In genomic region chr9:25418974-25419373, GRCh38 we compare ENCODE assay signal across 23 cellular contexts.
"Had no signal": no experiment of that assay in that cellular context is flagged by ENCODE, and none has a peak within 500 bp of the region (broad histone marks: within the 10 kb centered on the region; RNA-seq: fewer than 3 reads in every experiment).

No MANE protein-coding gene starts in this region.

- H3K36me3 Mint-ChIP-seq: activated naive CD4-positive, alpha-beta T cell treated with anti-CD3 and anti-CD28 coated beads, Interleukin-2, amount 50 U/mL, for 24 hours; T-cell; WTC11 had no signal

- ATAC-seq: natural killer cell treated with Interleukin-12 subunit alpha and Interleukin-12 subunit beta and Interleukin-15 and Interleukin-18, amount 100 ng/mL, for 72 hours; pancreas; right lobe of liver; T-cell; upper lobe of right lung; WTC11 had no signal

- DNase-seq: activated gamma-delta T cell treated with Interleukin-2 at 50 U/mL for 16 hours; activated T-cell treated with anti-CD3 and anti-CD28 coated beads, Interleukin-2, amount 50 U/mL, for 1 hour; cerebellar nuclear complex; endodermal cell; glutamatergic neuron; immature natural killer cell; kidney glomerular epithelial cell; left ventricle myocardium inferior; midbrain; pancreas; right lobe of liver; stimulated activated CD4-positive, alpha-beta T cell treated with anti-CD3 and anti-CD28 coated beads, Interleukin-4, amount 100 ng/mL, for 1 hour; stimulated activated naive CD4-positive, alpha-beta T cell; T-cell; testis; upper lobe of right lung had no signal

- H3K4me3 Mint-ChIP-seq: activated naive CD4-positive, alpha-beta T cell treated with anti-CD3 and anti-CD28 coated beads, Interleukin-2, amount 50 U/mL, for 24 hours; endodermal cell; immature natural killer cell; natural killer cell treated with Interleukin-12 subunit alpha and Interleukin-12 subunit beta and Interleukin-15 and Interleukin-18, amount 100 ng/mL, for 72 hours; T-cell; WTC11 had no signal

- H3K27ac Mint-ChIP-seq: activated naive CD4-positive, alpha-beta T cell treated with anti-CD3 and anti-CD28 coated beads, Interleukin-2, amount 50 U/mL, for 24 hours; endodermal cell; immature natural killer cell; natural killer cell treated with Interleukin-12 subunit alpha and Interleukin-12 subunit beta and Interleukin-15 and Interleukin-18, amount 100 ng/mL, for 72 hours; T-cell; WTC11 had no signal

- H3K27me3 Mint-ChIP-seq: activated naive CD4-positive, alpha-beta T cell treated with anti-CD3 and anti-CD28 coated beads, Interleukin-2, amount 50 U/mL, for 24 hours; natural killer cell treated with Interleukin-12 subunit alpha and Interleukin-12 subunit beta and Interleukin-15 and Interleukin-18, amount 100 ng/mL, for 72 hours; T-cell had no signal

- H3K4me3 ChIP-seq: coronary artery, hepatocyte, left ventricle myocardium inferior, pancreas, right lobe of liver, testis, upper lobe of right lung had no signal

- FAIRE-seq: frontal cortex, TTC549 had no signal

- H3K4me1 Mint-ChIP-seq: activated naive CD4-positive, alpha-beta T cell treated with anti-CD3 and anti-CD28 coated beads, Interleukin-2, amount 50 U/mL, for 24 hours; immature natural killer cell; T-cell had no signal
